In genomic region chr19:4342421-4343055, GRCh38 we compare ENCODE assay signal across 8 cellular contexts. TPM values are rescaled to one million over a fixed set of nuclear protein-coding genes. Genes with fewer than 3 reads are reported as not detected.
A peak's percentile ranks its signal among the peaks of the same experiment; 100 is the strongest.
DNase-seq lines count a peak whose midpoint lies in the region; ATAC-seq and TF ChIP-seq lines count a peak whose summit lies in the region.

No MANE protein-coding gene starts in this region.

- no peaks in the 10 kb centered on the region for H3K36me3 Mint-ChIP-seq in natural killer cell

- TF ChIP-seq CTCF in LNCaP clone FGC (IDR thresholded peaks at IDR 0.05; ENCODE audit: control insufficient read depth, extremely low read depth, insufficient read depth) (no peak), RWPE2 (IDR thresholded peaks at IDR 0.05; ENCODE audit: poor library complexity, severe bottlenecking) (no peak), fibroblast of pulmonary artery (IDR thresholded peaks at IDR 0.05; ENCODE audit: low read length, missing control alignments) (no peak), natural killer cell (IDR thresholded peaks at IDR 0.05) (no peak)

- H3K4me1 ChIP-seq in RWPE2 (ENCODE audit: insufficient read depth, poor library complexity, severe bottlenecking), result no peaks in the 10 kb centered on the region

- H3K4me3 Mint-ChIP-seq in natural killer cell, result peak overlapping the region; percentile 93

- ATAC-seq in RWPE2 (ENCODE audit: low read depth), result peak; percentile 90
- ATAC-seq in natural killer cell, result peak; percentile 79 to 92 (median 80)

- H3K9me3 Mint-ChIP-seq in natural killer cell, result no peaks in the 10 kb centered on the region

- peak overlapping the region; percentile 79 to 92 for H3K27ac Mint-ChIP-seq in natural killer cell

- DNase-seq in EL (peak; percentile 100), H4 (ENCODE audit: low spot score) (peak; percentile 100), LNCaP clone FGC (ENCODE audit: low read depth) (peak; percentile 99), RWPE2 (ENCODE audit: low spot score) (peak; percentile 95), fibroblast of pulmonary artery (ENCODE audit: low read depth) (peak; percentile 100), natural killer cell (peak; percentile 87)
- peak; percentile 86 for DNase-seq in activated effector memory CD4-positive, alpha-beta T cell treated with Interleukin-2 at 50 U/mL for 16 hours
- DNase-seq in stimulated activated naive CD4-positive, alpha-beta T cell (lab: John Stamatoyannopoulos, UW), result peak; percentile 87 to 98 (median 95)

- H3K4me3 ChIP-seq in LNCaP clone FGC (ENCODE audit: low read depth, low read length) (peak overlapping the region; percentile 75), RWPE2 (ENCODE audit: severe bottlenecking) (peak overlapping the region; percentile 49), fibroblast of pulmonary artery (replicated peaks; ENCODE audit: low read depth, low read length) (peak overlapping the region; percentile 74)

- no peaks in the 10 kb centered on the region for H3K27me3 Mint-ChIP-seq in natural killer cell (ENCODE audit: low read depth in 2 of 2)

- peak overlapping the region; percentile 56 for H3K27ac ChIP-seq in RWPE2 (ENCODE audit: poor library complexity, severe bottlenecking)

- H3K36me3 ChIP-seq in RWPE2 (ENCODE audit: low read depth), result no peaks in the 10 kb centered on the region

- intact Hi-C loops in natural killer cell (cut with micrococcal nuclease), result loop anchor here (1.0 to 5.0 kb wide), 4 partner anchors 14 to 95 kb away; partner anchors contain the start of genes SH3GL1 and YJU2

- no peaks in the 10 kb centered on the region for H3K9me3 ChIP-seq in RWPE2 (ENCODE audit: severe bottlenecking)

- H3K4me1 Mint-ChIP-seq in natural killer cell, result peaks cover 24 to 59% of the 10 kb centered on the region in 2 donors

- no peaks in the 10 kb centered on the region for H3K27me3 ChIP-seq in RWPE2 (ENCODE audit: insufficient read depth, poor library complexity, severe bottlenecking)

RNA-seq across cellular contexts. Expression of gene MPND, which starts 0.8 kb away (rescaled TPM):
- total RNA-seq in H4 (2014; rRNA removed; shearing (Covaris generic)), result 1.7 and 2.9 TPM in 2 replicates
- 10 to 100 TPM; 30.4 to 38.4 (median 31.1) TPM for total RNA-seq in natural killer cell

RNA-seq across cellular contexts. Expression of gene STAP2, which starts 3.9 kb away (rescaled TPM):
- 0.19 and 0.78 TPM in 2 replicates for total RNA-seq in H4 (2014; rRNA removed; shearing (Covaris generic))
- total RNA-seq in natural killer cell, result 1 to 10 TPM; 1.4 to 3.3 (median 2.0) TPM

RNA-seq across cellular contexts. Expression of gene FSD1, which starts 38.1 kb away (rescaled TPM):
- 19.0 and 26.7 TPM in 2 replicates for total RNA-seq in H4 (2014; rRNA removed; shearing (Covaris generic))
- total RNA-seq in natural killer cell, result 10 to 100 TPM; 15.5 to 18.2 (median 16.4) TPM

RNA-seq across cellular contexts. Expression of gene TMIGD2, which starts 40.3 kb away (rescaled TPM):
- total RNA-seq in H4 (2014; rRNA removed; shearing (Covaris generic)), result not detected in 2 replicates
- total RNA-seq in natural killer cell, result 10 to 100 TPM; 33.8 to 45.3 (median 41.1) TPM

RNA-seq across cellular contexts. Expression of gene SH3GL1, which starts 57.8 kb away (rescaled TPM):
- 34.1 TPM in 2 replicates for total RNA-seq in H4 (2014; rRNA removed; shearing (Covaris generic))
- total RNA-seq in natural killer cell, result 10 to 100 TPM; 43.9 to 55.7 (median 49.2) TPM

Comparison
In these comparisons a context has a peak if more than half of its experiments do, and no peak if none do; other contexts are left out.
1. Peak in every context shown above with its lines: DNase-seq, ATAC-seq, H3K4me3 ChIP-seq and H3K27ac ChIP-seq.